In the genomic region with DNA sequence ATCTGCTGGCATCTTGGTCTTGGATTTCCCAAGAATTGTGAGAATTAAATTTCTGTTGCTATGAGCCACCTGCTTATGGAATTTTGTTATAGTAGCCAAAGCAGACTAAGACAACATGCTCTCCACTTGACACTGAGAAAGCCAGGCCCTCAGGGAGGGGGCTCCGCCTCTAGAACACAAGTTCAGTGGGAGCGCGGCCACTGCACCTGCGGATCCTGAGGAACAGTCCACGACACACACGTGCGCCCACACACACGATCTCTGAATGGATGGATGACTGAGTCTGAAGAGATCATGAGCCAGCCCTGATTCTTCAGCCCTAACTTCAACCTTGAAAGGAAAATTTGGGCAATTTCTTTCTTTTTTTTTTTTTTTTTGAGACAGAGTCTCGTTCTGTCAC, we compare ENCODE assay signal across 14 cellular contexts.
DNase-seq lines count a peak whose midpoint lies in the region; ATAC-seq and TF ChIP-seq lines count a peak whose summit lies in the region.
"Had no signal": no experiment of that assay in that cellular context is flagged by ENCODE, and none has a peak within 500 bp of the region (broad histone marks: within the 10 kb centered on the region; RNA-seq: fewer than 3 reads in every experiment).

No MANE protein-coding gene starts in this region.

- H3K9me2 ChIP-seq in GM23338 (ENCODE audit: insufficient read depth): no peaks in the 10 kb centered on the region

- H2AFZ ChIP-seq in GM23338: no peak overlapping the region
- H2AFZ ChIP-seq: PC-9 had no signal

- peaks cover 35% of the 10 kb centered on the region; the same call in 1 of the 2 replicates for H3K4me1 ChIP-seq in GM23338 (ENCODE audit: insufficient read depth)
- peaks cover 3 to 64% (median 43%) of the 10 kb centered on the region in 6 donors for H3K4me1 ChIP-seq in spleen

- H3K36me3 ChIP-seq in GM23338 (ENCODE audit: insufficient read depth) (peaks cover 10% of the 10 kb centered on the region), WERI-Rb-1 (peaks cover 36% of the 10 kb centered on the region), spleen (peaks cover 0 to 36% (median 0%) of the 10 kb centered on the region in 6 donors)

- H3K4me1 Mint-ChIP-seq in GM23338 (peaks cover 76% of the 10 kb centered on the region), nephron (peaks cover 53% of the 10 kb centered on the region)
- no peaks in the 10 kb centered on the region for H3K4me1 Mint-ChIP-seq in activated T-cell treated with anti-CD3 and anti-CD28 coated beads, Interleukin-2, amount 50 U/mL, for 24 hours (ENCODE audit: low read depth)

- no peaks in the 10 kb centered on the region; the same call in 1 of the 2 replicates for H3F3A ChIP-seq in GM23338 (replicated peaks; ENCODE audit: low read depth)

- TF ChIP-seq CTCF in GM23338 (conservative IDR thresholded peaks at IDR 0.05; ENCODE audit: low read depth in 2 of 2) (no peak), WERI-Rb-1 (IDR thresholded peaks at IDR 0.05; ENCODE audit: low read depth, low read length) (no peak), nephron (IDR thresholded peaks at IDR 0.05; ENCODE audit: unreplicated experiment in 3 of 3) (no peak), spleen (IDR thresholded peaks at IDR 0.05 in 8 of 11, conservative IDR thresholded peaks at IDR 0.05 in 3 of 11) (no peak)

- peaks cover 29% of the 10 kb centered on the region for H3K27me3 Mint-ChIP-seq in GM23338 (ENCODE audit: insufficient read depth, low read depth, poor library complexity)
- no peaks in the 10 kb centered on the region for H3K27me3 Mint-ChIP-seq in nephron (ENCODE audit: low read depth)
- H3K27me3 Mint-ChIP-seq in activated T-cell treated with anti-CD3 and anti-CD28 coated beads, Interleukin-2, amount 50 U/mL, for 24 hours: peaks cover 14% of the 10 kb centered on the region

- H3K79me2 ChIP-seq in GM23338 (replicated peaks; ENCODE audit: insufficient read depth): peaks cover 100% of the 10 kb centered on the region

- H3K4me2 ChIP-seq in GM23338: no peak overlapping the region
- H3K4me2 ChIP-seq: PC-9 had no signal

- ATAC-seq in GM23338 (no peak), HG02623 (IDR thresholded peaks at IDR 0.05; ENCODE audit: unreplicated experiment) (no peak), HG03520 (IDR thresholded peaks at IDR 0.05; ENCODE audit: unreplicated experiment) (no peak)

- DNase-seq in GM23338 (ENCODE audit: low spot score) (no peak), WERI-Rb-1 (no peak), spleen (peak; percentile 63)
- no peak for DNase-seq in activated T-cell treated with anti-CD3 and anti-CD28 coated beads, Interleukin-2, amount 50 U/mL, for 24 hours
- DNase-seq: MM.1S, NCI-H1105, NCI-H1694 treated with DMSO at 0.1 percent for 48 hours, NCI-H446 treated with DMSO at 0.1 percent for 48 hours, NCI-H748 treated with DMSO at 0.1 percent for 48 hours, PC-9, Right ventricle myocardium superior had no signal

- no peaks in the 10 kb centered on the region for H3K9me3 Mint-ChIP-seq in GM23338
- no peaks in the 10 kb centered on the region for H3K9me3 Mint-ChIP-seq in nephron
- no peaks in the 10 kb centered on the region for H3K9me3 Mint-ChIP-seq in activated T-cell treated with anti-CD3 and anti-CD28 coated beads, Interleukin-2, amount 50 U/mL, for 24 hours

- H3K27ac ChIP-seq in GM23338 (ENCODE audit: low read depth) (no peak overlapping the region), WERI-Rb-1 (peak overlapping the region; percentile 85), spleen (no peak overlapping the region)

- H3K27me3 ChIP-seq in GM23338 (ENCODE audit: insufficient read depth) (no peaks in the 10 kb centered on the region), WERI-Rb-1 (ENCODE audit: insufficient read depth, low read depth, severe bottlenecking) (no peaks in the 10 kb centered on the region), spleen (replicated peaks in 1 of 7) (peaks cover 0 to 32% (median 0%) of the 10 kb centered on the region in 7 donors)

- intact Hi-C loops in spleen (cut with DNase I; ENCODE audit: low total_unique reads): no loop called here

- H3K36me3 Mint-ChIP-seq in GM23338 (ENCODE audit: low read depth) (peaks cover 84% of the 10 kb centered on the region), nephron (ENCODE audit: low read depth) (peaks cover 38% of the 10 kb centered on the region)
- H3K36me3 Mint-ChIP-seq in activated T-cell treated with anti-CD3 and anti-CD28 coated beads, Interleukin-2, amount 50 U/mL, for 24 hours (ENCODE audit: low read depth): no peaks in the 10 kb centered on the region

- H3K4me3 Mint-ChIP-seq in GM23338: no peak overlapping the region
- no peak overlapping the region for H3K4me3 Mint-ChIP-seq in nephron
- H3K4me3 Mint-ChIP-seq in activated T-cell treated with anti-CD3 and anti-CD28 coated beads, Interleukin-2, amount 50 U/mL, for 24 hours: no peak overlapping the region

- H3K4me3 ChIP-seq in GM23338: no peak overlapping the region
- H3K4me3 ChIP-seq in WERI-Rb-1 (ENCODE audit: low read depth, low read length): no peak overlapping the region
- no peak overlapping the region for H3K4me3 ChIP-seq in spleen
- H3K4me3 ChIP-seq: PC-9 had no signal

- H3K27ac Mint-ChIP-seq in GM23338: peak overlapping the region; percentile 70; the same call in 1 of the 2 replicates
- H3K27ac Mint-ChIP-seq in nephron: peak overlapping the region in 2 of 3 experiments; percentile 37 to 68
- H3K27ac Mint-ChIP-seq in activated T-cell treated with anti-CD3 and anti-CD28 coated beads, Interleukin-2, amount 50 U/mL, for 24 hours: no peak overlapping the region

- 88 to 96% (median 91%) methylated on average over 9 of the region's 9 CpGs for WGBS in spleen, 5 donors

- TF ChIP-seq POLR2A in spleen (IDR thresholded peaks at IDR 0.05): no peak

- peaks cover 93% of the 10 kb centered on the region for H4K20me1 ChIP-seq in GM23338 (replicated peaks; ENCODE audit: insufficient read depth)

- H3K9me3 ChIP-seq in WERI-Rb-1 (ENCODE audit: severe bottlenecking) (no peaks in the 10 kb centered on the region), spleen (no peaks in the 10 kb centered on the region)

TF ChIP-seq in GM23338, 12 proteins besides CTCF, POLR2A, EP300 and RAD21:
- TF ChIP-seq ZNF114 (CRISPR knock-in tag; IDR thresholded peaks at IDR 0.05): no peak
- no peak for TF ChIP-seq NANOG (IDR thresholded peaks at IDR 0.05; ENCODE audit: borderline replicate concordance)
- TF ChIP-seq, protein P1, sequence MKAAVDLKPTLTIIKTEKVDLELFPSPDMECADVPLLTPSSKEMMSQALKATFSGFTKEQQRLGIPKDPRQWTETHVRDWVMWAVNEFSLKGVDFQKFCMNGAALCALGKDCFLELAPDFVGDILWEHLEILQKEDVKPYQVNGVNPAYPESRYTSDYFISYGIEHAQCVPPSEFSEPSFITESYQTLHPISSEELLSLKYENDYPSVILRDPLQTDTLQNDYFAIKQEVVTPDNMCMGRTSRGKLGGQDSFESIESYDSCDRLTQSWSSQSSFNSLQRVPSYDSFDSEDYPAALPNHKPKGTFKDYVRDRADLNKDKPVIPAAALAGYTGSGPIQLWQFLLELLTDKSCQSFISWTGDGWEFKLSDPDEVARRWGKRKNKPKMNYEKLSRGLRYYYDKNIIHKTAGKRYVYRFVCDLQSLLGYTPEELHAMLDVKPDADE (IDR thresholded peaks at IDR 0.05): no peak
- TF ChIP-seq CREB1 (CRISPR knock-in tag; IDR thresholded peaks at IDR 0.05; ENCODE audit: low read depth): no peak
- TF ChIP-seq POLR2AphosphoS5 (IDR thresholded peaks at IDR 0.05; ENCODE audit: low read depth): no peak
- TF ChIP-seq JUNB (IDR thresholded peaks at IDR 0.05; ENCODE audit: unreplicated experiment): no peak
- no peak for TF ChIP-seq STAT1 (IDR thresholded peaks at IDR 0.05; ENCODE audit: unreplicated experiment)
- TF ChIP-seq, protein P2, sequence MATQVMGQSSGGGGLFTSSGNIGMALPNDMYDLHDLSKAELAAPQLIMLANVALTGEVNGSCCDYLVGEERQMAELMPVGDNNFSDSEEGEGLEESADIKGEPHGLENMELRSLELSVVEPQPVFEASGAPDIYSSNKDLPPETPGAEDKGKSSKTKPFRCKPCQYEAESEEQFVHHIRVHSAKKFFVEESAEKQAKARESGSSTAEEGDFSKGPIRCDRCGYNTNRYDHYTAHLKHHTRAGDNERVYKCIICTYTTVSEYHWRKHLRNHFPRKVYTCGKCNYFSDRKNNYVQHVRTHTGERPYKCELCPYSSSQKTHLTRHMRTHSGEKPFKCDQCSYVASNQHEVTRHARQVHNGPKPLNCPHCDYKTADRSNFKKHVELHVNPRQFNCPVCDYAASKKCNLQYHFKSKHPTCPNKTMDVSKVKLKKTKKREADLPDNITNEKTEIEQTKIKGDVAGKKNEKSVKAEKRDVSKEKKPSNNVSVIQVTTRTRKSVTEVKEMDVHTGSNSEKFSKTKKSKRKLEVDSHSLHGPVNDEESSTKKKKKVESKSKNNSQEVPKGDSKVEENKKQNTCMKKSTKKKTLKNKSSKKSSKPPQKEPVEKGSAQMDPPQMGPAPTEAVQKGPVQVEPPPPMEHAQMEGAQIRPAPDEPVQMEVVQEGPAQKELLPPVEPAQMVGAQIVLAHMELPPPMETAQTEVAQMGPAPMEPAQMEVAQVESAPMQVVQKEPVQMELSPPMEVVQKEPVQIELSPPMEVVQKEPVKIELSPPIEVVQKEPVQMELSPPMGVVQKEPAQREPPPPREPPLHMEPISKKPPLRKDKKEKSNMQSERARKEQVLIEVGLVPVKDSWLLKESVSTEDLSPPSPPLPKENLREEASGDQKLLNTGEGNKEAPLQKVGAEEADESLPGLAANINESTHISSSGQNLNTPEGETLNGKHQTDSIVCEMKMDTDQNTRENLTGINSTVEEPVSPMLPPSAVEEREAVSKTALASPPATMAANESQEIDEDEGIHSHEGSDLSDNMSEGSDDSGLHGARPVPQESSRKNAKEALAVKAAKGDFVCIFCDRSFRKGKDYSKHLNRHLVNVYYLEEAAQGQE (IDR thresholded peaks at IDR 0.05; ENCODE audit: unreplicated experiment): no peak
- TF ChIP-seq EZH2 (IDR thresholded peaks at IDR 0.05; ENCODE audit: low read depth, unreplicated experiment): no peak
